In genomic region chr17:41687828-41688640, GRCh38 we compare ENCODE assay signal across 1 cellular context.
A peak's percentile ranks its signal among the peaks of the same experiment; 100 is the strongest.
TF ChIP-seq lines count a peak whose summit lies in the region.

No MANE protein-coding gene starts in this region.

TF ChIP-seq in HEK293, 187 proteins besides CTCF, POLR2A, EP300 and RAD21 (continued from another document and continues in another):
- TF ChIP-seq, protein P1, sequence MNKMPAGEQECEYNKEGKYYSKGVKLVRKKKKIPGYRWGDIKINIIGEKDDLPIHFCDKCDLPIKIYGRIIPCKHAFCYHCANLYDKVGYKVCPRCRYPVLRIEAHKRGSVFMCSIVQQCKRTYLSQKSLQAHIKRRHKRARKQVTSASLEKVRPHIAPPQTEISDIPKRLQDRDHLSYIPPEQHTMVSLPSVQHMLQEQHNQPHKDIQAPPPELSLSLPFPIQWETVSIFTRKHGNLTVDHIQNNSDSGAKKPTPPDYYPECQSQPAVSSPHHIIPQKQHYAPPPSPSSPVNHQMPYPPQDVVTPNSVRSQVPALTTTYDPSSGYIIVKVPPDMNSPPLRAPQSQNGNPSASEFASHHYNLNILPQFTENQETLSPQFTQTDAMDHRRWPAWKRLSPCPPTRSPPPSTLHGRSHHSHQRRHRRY (tag by site-specific recombination; IDR thresholded peaks at IDR 0.05), result no peak
- TF ChIP-seq, protein P2, sequence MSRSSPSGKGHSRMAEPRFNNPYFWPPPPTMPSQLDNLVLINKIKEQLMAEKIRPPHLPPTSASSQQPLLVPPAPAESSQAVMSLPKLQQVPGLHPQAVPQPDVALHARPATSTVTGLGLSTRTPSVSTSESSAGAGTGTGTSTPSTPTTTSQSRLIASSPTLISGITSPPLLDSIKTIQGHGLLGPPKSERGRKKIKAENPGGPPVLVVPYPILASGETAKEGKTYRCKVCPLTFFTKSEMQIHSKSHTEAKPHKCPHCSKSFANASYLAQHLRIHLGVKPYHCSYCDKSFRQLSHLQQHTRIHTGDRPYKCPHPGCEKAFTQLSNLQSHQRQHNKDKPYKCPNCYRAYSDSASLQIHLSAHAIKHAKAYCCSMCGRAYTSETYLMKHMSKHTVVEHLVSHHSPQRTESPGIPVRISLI (tag by site-specific recombination; IDR thresholded peaks at IDR 0.05), result no peak
- TF ChIP-seq ZNF677 (tag by site-specific recombination; IDR thresholded peaks at IDR 0.05) (no peak; the same call in 1 of the 2 replicates), ZNF19 (tag by site-specific recombination; IDR thresholded peaks at IDR 0.05; ENCODE audit: low read depth) (no peak), WT1 (tag by site-specific recombination; IDR thresholded peaks at IDR 0.05) (peak; percentile 14; the same call in 1 of the 2 replicates), ZNF521 (tag by site-specific recombination; IDR thresholded peaks at IDR 0.05) (no peak), KLF9 (tag by site-specific recombination; IDR thresholded peaks at IDR 0.05; ENCODE audit: low read depth) (no peak), ZNF830 (tag by site-specific recombination; IDR thresholded peaks at IDR 0.05; ENCODE audit: low read depth) (no peak), ZNF768 (tag by site-specific recombination; IDR thresholded peaks at IDR 0.05) (no peak), SP2 (tag by site-specific recombination; IDR thresholded peaks at IDR 0.05) (no peak), TSHZ1 (tag by site-specific recombination; IDR thresholded peaks at IDR 0.05; ENCODE audit: borderline replicate concordance) (no peak), ZBTB26 (tag by site-specific recombination; optimal IDR thresholded peaks at IDR 0.05) (no peak), GLIS1 (tag by site-specific recombination; IDR thresholded peaks at IDR 0.05) (no peak), TRIM28 (IDR thresholded peaks at IDR 0.05; ENCODE audit: borderline replicate concordance, low read length) (peak; percentile 72), ZBTB21 (tag by site-specific recombination; IDR thresholded peaks at IDR 0.05) (no peak), ZNF214 (tag by site-specific recombination; IDR thresholded peaks at IDR 0.05; ENCODE audit: borderline replicate concordance) (no peak), ZNF664 (tag by site-specific recombination; IDR thresholded peaks at IDR 0.05) (peak; percentile 75), ZNF114 (tag by site-specific recombination; IDR thresholded peaks at IDR 0.05) (no peak), ZNF48 (tag by site-specific recombination; IDR thresholded peaks at IDR 0.05) (no peak), ZNF404 (tag by site-specific recombination; IDR thresholded peaks at IDR 0.05) (no peak), ZBTB11 (tag by site-specific recombination; conservative IDR thresholded peaks at IDR 0.05; ENCODE audit: low read depth) (peak; percentile 19), SCRT2 (tag by site-specific recombination; IDR thresholded peaks at IDR 0.05) (peak; percentile 96), ZBTB8A (tag by site-specific recombination; IDR thresholded peaks at IDR 0.05) (peak; percentile 25; the same call in 1 of the 2 replicates), ZNF184 (tag by site-specific recombination; IDR thresholded peaks at IDR 0.05) (peak; percentile 64; the same call in 1 of the 2 replicates), ZNF335 (tag by site-specific recombination; conservative IDR thresholded peaks at IDR 0.05) (peak; percentile 81), OVOL3 (tag by site-specific recombination; IDR thresholded peaks at IDR 0.05) (no peak), SALL2 (tag by site-specific recombination; IDR thresholded peaks at IDR 0.05; ENCODE audit: borderline replicate concordance) (no peak), EGR2 (tag by site-specific recombination; IDR thresholded peaks at IDR 0.05; ENCODE audit: low read depth) (peak; percentile 92), ZNF600 (tag by site-specific recombination; IDR thresholded peaks at IDR 0.05) (no peak), ZNF777 (tag by site-specific recombination; IDR thresholded peaks at IDR 0.05; ENCODE audit: borderline replicate concordance) (no peak), ZNF26 (tag by site-specific recombination; IDR thresholded peaks at IDR 0.05) (no peak), KLF17 (tag by site-specific recombination; IDR thresholded peaks at IDR 0.05) (peak; percentile 52; the same call in 1 of the 2 replicates), REPIN1 (tag by site-specific recombination; IDR thresholded peaks at IDR 0.05; ENCODE audit: low read depth) (no peak), ZNF292 (tag by site-specific recombination; IDR thresholded peaks at IDR 0.05; ENCODE audit: borderline replicate concordance, low read depth) (no peak), ZNF555 (tag by site-specific recombination; conservative IDR thresholded peaks at IDR 0.05) (no peak), ZBTB10 (tag by site-specific recombination; IDR thresholded peaks at IDR 0.05) (peak; percentile 46; the same call in 1 of the 2 replicates)
- TF ChIP-seq, protein P3, sequence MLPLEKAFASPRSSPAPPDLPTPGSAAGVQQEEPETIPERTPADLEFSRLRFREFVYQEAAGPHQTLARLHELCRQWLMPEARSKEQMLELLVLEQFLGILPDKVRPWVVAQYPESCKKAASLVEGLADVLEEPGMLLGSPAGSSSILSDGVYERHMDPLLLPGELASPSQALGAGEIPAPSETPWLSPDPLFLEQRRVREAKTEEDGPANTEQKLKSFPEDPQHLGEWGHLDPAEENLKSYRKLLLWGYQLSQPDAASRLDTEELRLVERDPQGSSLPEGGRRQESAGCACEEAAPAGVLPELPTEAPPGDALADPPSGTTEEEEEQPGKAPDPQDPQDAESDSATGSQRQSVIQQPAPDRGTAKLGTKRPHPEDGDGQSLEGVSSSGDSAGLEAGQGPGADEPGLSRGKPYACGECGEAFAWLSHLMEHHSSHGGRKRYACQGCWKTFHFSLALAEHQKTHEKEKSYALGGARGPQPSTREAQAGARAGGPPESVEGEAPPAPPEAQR (tag by site-specific recombination; IDR thresholded peaks at IDR 0.05), result no peak
- TF ChIP-seq, protein P4, sequence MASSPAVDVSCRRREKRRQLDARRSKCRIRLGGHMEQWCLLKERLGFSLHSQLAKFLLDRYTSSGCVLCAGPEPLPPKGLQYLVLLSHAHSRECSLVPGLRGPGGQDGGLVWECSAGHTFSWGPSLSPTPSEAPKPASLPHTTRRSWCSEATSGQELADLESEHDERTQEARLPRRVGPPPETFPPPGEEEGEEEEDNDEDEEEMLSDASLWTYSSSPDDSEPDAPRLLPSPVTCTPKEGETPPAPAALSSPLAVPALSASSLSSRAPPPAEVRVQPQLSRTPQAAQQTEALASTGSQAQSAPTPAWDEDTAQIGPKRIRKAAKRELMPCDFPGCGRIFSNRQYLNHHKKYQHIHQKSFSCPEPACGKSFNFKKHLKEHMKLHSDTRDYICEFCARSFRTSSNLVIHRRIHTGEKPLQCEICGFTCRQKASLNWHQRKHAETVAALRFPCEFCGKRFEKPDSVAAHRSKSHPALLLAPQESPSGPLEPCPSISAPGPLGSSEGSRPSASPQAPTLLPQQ (tag by site-specific recombination; IDR thresholded peaks at IDR 0.05), result peak; percentile 81
